ENCODE assay signal across 18 cellular contexts in the genomic region with DNA sequence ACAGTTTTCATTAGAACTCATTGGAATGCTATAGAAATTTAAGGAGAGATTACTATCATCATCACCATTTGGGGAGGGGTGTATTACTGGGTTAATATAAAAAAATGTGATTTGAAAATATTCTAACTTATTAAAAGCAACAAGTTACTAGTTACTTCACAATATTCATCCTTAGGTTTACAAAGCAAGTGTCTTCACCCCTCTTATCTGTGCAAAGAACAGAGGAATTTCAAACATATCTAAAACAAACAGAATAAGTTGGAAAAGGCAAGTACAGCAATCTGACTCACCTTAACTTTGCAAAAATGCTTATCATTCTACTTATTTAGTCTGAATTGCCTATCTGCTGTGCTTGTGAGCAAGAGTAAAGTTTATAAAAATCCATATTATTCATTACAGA. TPM values are rescaled to one million over a fixed set of nuclear protein-coding genes. Genes with fewer than 3 reads are reported as not detected.
DNase-seq lines count a peak whose midpoint lies in the region; ATAC-seq, FAIRE-seq and TF ChIP-seq lines count a peak whose summit lies in the region.
"Had no signal": no experiment of that assay in that cellular context is flagged by ENCODE, and none has a peak within 500 bp of the region (broad histone marks: within the 10 kb centered on the region; RNA-seq: fewer than 3 reads in every experiment).

No MANE protein-coding gene starts in this region.

- H3K27ac ChIP-seq in astrocyte (ENCODE audit: low read depth, low read length) (no peak overlapping the region), HepG2 (ENCODE audit: extremely low read length, insufficient read depth, low read length) (no peak overlapping the region), adrenal gland (no peak overlapping the region)

- CTCF ChIA-PET in HepG2 (lab: Yijun Ruan, JAX; ENCODE audit: low intra/inter-chr PET ratio, low total read pairs): no interaction called here

- TF ChIP-seq POLR2A in HepG2 (IDR thresholded peaks at IDR 0.05; ENCODE audit: insufficient read depth in 1 of 2, low read depth in 2 of 2, low read length in 2 of 2) (no peak), adrenal gland (IDR thresholded peaks at IDR 0.05) (no peak)

- BruUV-seq in HepG2 (replicated peaks; lab: Mats Ljungman, UMichigan): no TSS peak

- TF ChIP-seq RAD21 in HepG2 (CRISPR knock-in tag; IDR thresholded peaks at IDR 0.05): no peak

- H3K9me3 Mint-ChIP-seq in astrocyte (ENCODE audit: unreplicated experiment) (peaks cover 4% of the 10 kb centered on the region), progenitor cell of endocrine pancreas (ENCODE audit: low read depth) (no peaks in the 10 kb centered on the region)
- peaks cover 0 to 2% of the 10 kb centered on the region in 2 donors for H3K9me3 Mint-ChIP-seq in activated T-cell treated with anti-CD3 and anti-CD28 coated beads, Interleukin-2, amount 50 U/mL, for 72 hours
- H3K9me3 Mint-ChIP-seq: CD4-positive, alpha-beta T cell; GM23338 had no signal

- H3K79me2 ChIP-seq in astrocyte (ENCODE audit: insufficient read depth, low read length): peaks cover 72% of the 10 kb centered on the region
- no peaks in the 10 kb centered on the region for H3K79me2 ChIP-seq in HepG2 (ENCODE audit: insufficient read depth, low read length)

- H4K20me1 ChIP-seq in astrocyte (ENCODE audit: insufficient read depth, low read length) (no peaks in the 10 kb centered on the region), HepG2 (ENCODE audit: insufficient read depth, low read length) (no peaks in the 10 kb centered on the region)

- FAIRE-seq in astrocyte (lab: Jason Lieb, UNC): no peak
- no peak for FAIRE-seq in HepG2 (lab: Jason Lieb, UNC)
- FAIRE-seq: D721Med, G401.6, GM12892 had no signal

- H3K36me3 Mint-ChIP-seq in astrocyte (ENCODE audit: low read depth, unreplicated experiment): peaks cover 26% of the 10 kb centered on the region
- H3K36me3 Mint-ChIP-seq in progenitor cell of endocrine pancreas (ENCODE audit: insufficient read depth): peaks cover 15% of the 10 kb centered on the region
- no peaks in the 10 kb centered on the region for H3K36me3 Mint-ChIP-seq in activated T-cell treated with anti-CD3 and anti-CD28 coated beads, Interleukin-2, amount 50 U/mL, for 72 hours (ENCODE audit: insufficient read depth in 2 of 2)

- in situ Hi-C loops in HepG2 (cut with HindIII; ENCODE audit: extremely low pct_ligation_motif_present, low pct_unique_long_range_greater_than_20kb): no loop called here

- no peak overlapping the region for H2AFZ ChIP-seq in astrocyte (ENCODE audit: low read depth, low read length)
- no peak overlapping the region for H2AFZ ChIP-seq in HepG2 (ENCODE audit: low read length)
- H2AFZ ChIP-seq: GM23338 had no signal

- H3K36me3 ChIP-seq in astrocyte (ENCODE audit: insufficient read depth, low read length) (peaks cover 18% of the 10 kb centered on the region), HepG2 (replicated peaks in 1 of 2; ENCODE audit: control insufficient read depth in 1 of 2, insufficient read depth in 2 of 2, low read length in 2 of 2) (peaks cover 3 to 9% of the 10 kb centered on the region in 2 experiments; a peak in 4 of 5 replicates), adrenal gland (replicated peaks in 1 of 2) (no peaks in the 10 kb centered on the region)

- peak overlapping the region; percentile 20 for H3K4me2 ChIP-seq in astrocyte (ENCODE audit: low read length)
- no peak overlapping the region for H3K4me2 ChIP-seq in HepG2 (ENCODE audit: low read depth, low read length)
- H3K4me2 ChIP-seq: GM23338 had no signal

- TF ChIP-seq CTCF in astrocyte (IDR thresholded peaks at IDR 0.05; ENCODE audit: insufficient read depth, low read depth, low read length) (no peak), HepG2 (CRISPR knock-in tag; IDR thresholded peaks at IDR 0.05) (no peak), progenitor cell of endocrine pancreas (IDR thresholded peaks at IDR 0.05; ENCODE audit: unreplicated experiment) (no peak), foreskin fibroblast (IDR thresholded peaks at IDR 0.05; ENCODE audit: low read depth, low read length) (no peak), adrenal gland (IDR thresholded peaks at IDR 0.05) (no peak)

- H3K4me3 ChIP-seq in astrocyte (ENCODE audit: insufficient read depth, low read depth, low read length) (no peak overlapping the region), HepG2 (replicated peaks in 1 of 3; ENCODE audit: insufficient read depth in 1 of 3, low read depth in 2 of 3, low read length in 3 of 3) (no peak overlapping the region), foreskin fibroblast (ENCODE audit: low read depth in 1 of 2, low read length in 2 of 2) (no peak overlapping the region), adrenal gland (no peak overlapping the region)
- H3K4me3 ChIP-seq: GM23338 had no signal

- H3K27me3 Mint-ChIP-seq in astrocyte (ENCODE audit: low read depth, unreplicated experiment) (no peaks in the 10 kb centered on the region), progenitor cell of endocrine pancreas (no peaks in the 10 kb centered on the region)
- H3K27me3 Mint-ChIP-seq in activated T-cell treated with anti-CD3 and anti-CD28 coated beads, Interleukin-2, amount 50 U/mL, for 72 hours (ENCODE audit: low read depth): peaks cover 6% of the 10 kb centered on the region

- TF ChIP-seq EP300 in HepG2 (IDR thresholded peaks at IDR 0.05; ENCODE audit: low read depth in 2 of 2, low read length in 2 of 2): peak in 1 of 2 experiments; percentile 67; a peak in 2 of 4 replicates
- no peak for TF ChIP-seq EP300 in HepG2 (CRISPR knock-in tag; IDR thresholded peaks at IDR 0.05; ENCODE audit: borderline replicate concordance)

- H3K9ac ChIP-seq in astrocyte (ENCODE audit: low read length) (no peak overlapping the region), HepG2 (ENCODE audit: insufficient read depth, low read depth, low read length) (no peak overlapping the region)

- H3K4me3 Mint-ChIP-seq in astrocyte (ENCODE audit: unreplicated experiment) (no peak overlapping the region), progenitor cell of endocrine pancreas (ENCODE audit: low read depth) (no peak overlapping the region)
- H3K4me3 Mint-ChIP-seq in activated T-cell treated with anti-CD3 and anti-CD28 coated beads, Interleukin-2, amount 50 U/mL, for 72 hours: no peak overlapping the region
- H3K4me3 Mint-ChIP-seq: B cell; CD4-positive, alpha-beta T cell; GM23338; H9 had no signal

- H3K27ac Mint-ChIP-seq in astrocyte (ENCODE audit: unreplicated experiment) (no peak overlapping the region), progenitor cell of endocrine pancreas (peak overlapping the region; percentile 73)
- no peak overlapping the region for H3K27ac Mint-ChIP-seq in activated T-cell treated with anti-CD3 and anti-CD28 coated beads, Interleukin-2, amount 50 U/mL, for 72 hours
- H3K27ac Mint-ChIP-seq: B cell; CD4-positive, alpha-beta T cell; GM23338; H9 had no signal

- H3K9me3 ChIP-seq in astrocyte (ENCODE audit: insufficient read depth, low read depth, low read length) (no peaks in the 10 kb centered on the region), HepG2 (ENCODE audit: low read length) (no peaks in the 10 kb centered on the region), adrenal gland (replicated peaks in 1 of 3) (no peaks in the 10 kb centered on the region)

- H3K27me3 ChIP-seq in astrocyte (ENCODE audit: insufficient read depth, low read length) (no peaks in the 10 kb centered on the region), HepG2 (ENCODE audit: control insufficient read depth in 1 of 2, insufficient read depth in 2 of 2, low read length in 2 of 2) (no peaks in the 10 kb centered on the region), adrenal gland (no peaks in the 10 kb centered on the region)

- H3K4me1 ChIP-seq in astrocyte (ENCODE audit: insufficient read depth, low read length): peaks cover 36% of the 10 kb centered on the region
- peaks cover 66% of the 10 kb centered on the region for H3K4me1 ChIP-seq in HepG2 (ENCODE audit: insufficient read depth, low read length)
- no peaks in the 10 kb centered on the region for H3K4me1 ChIP-seq in adrenal gland (replicated peaks in 1 of 2)

- peak; percentile 82 for ATAC-seq in HepG2
- ATAC-seq in activated T-cell treated with anti-CD3 and anti-CD28 coated beads, Interleukin-2, amount 50 U/mL, for 72 hours (replicated peaks in 1 of 2): no peak
- ATAC-seq: GM23338 had no signal

- intact Hi-C loops in HepG2 (cut with micrococcal nuclease; ENCODE audit: unreplicated experiment) (loop anchor here (2.0 kb wide), 2 partner anchors 29 to 35 kb away; no protein-coding TSS in a partner anchor), adrenal gland (cut with DNase I) (no loop called here)

- POLR2A ChIA-PET in HepG2 (lab: Yijun Ruan, JAX): interaction anchor here (3.6 kb wide), 1 partner anchor 32 kb away, joined by 15 read pairs; the partner anchor contains the start of gene DCBLD1

- peak; percentile 17 for DNase-seq in HuH-7 (ENCODE audit: low spot score)
- DNase-seq in astrocyte (ENCODE audit: low read depth): peak; percentile 56
- DNase-seq in HepG2 (ENCODE audit: low spot score): peak; percentile 82
- DNase-seq in progenitor cell of endocrine pancreas (ENCODE audit: low spot score, unreplicated experiment): no peak
- DNase-seq in foreskin fibroblast: no peak
- no peak for DNase-seq in adrenal gland
- no peak for DNase-seq in activated T-cell treated with anti-CD3 and anti-CD28 coated beads, Interleukin-2, amount 50 U/mL, for 72 hours
- DNase-seq: C1 segment of cervical spinal cord; CD4-positive, alpha-beta T cell; DMS153; DMS79 treated with DMSO at 0.1 percent for 48 hours; EL; H9 had no signal

- H3K4me1 Mint-ChIP-seq in astrocyte (ENCODE audit: low read depth, unreplicated experiment) (peaks cover 25% of the 10 kb centered on the region), progenitor cell of endocrine pancreas (ENCODE audit: low read depth) (peaks cover 17% of the 10 kb centered on the region)
- no peaks in the 10 kb centered on the region for H3K4me1 Mint-ChIP-seq in activated T-cell treated with anti-CD3 and anti-CD28 coated beads, Interleukin-2, amount 50 U/mL, for 72 hours (ENCODE audit: low read depth)
- H3K4me1 Mint-ChIP-seq: B cell had no signal

RNA-seq across cellular contexts. Expression of gene DCBLD1, which starts 32.9 kb away (rescaled TPM):
- 36.8 and 44.9 TPM in 2 replicates for total RNA-seq in astrocyte
- total RNA-seq in HepG2 (2016; rRNA removed; fragmentation: Illumina TruSeq; extraction: Trizol): 26.0 and 41.5 TPM in 2 replicates
- 23.2 and 25.3 TPM in 2 replicates for total RNA-seq in HepG2 (2016; cell fraction: cytosol; rRNA removed; fragmentation: Illumina TruSeq; extraction: Trizol; ENCODE audit: low read depth)
- 20.4 and 37.6 TPM in 2 replicates for total RNA-seq in HepG2 (2016; cell fraction: insoluble cytoplasmic fraction; rRNA removed; fragmentation: Illumina TruSeq; extraction: Trizol)
- 25.3 and 27.7 TPM in 2 replicates for total RNA-seq in HepG2 (2016; cell fraction: membrane; rRNA removed; fragmentation: Illumina TruSeq; extraction: Trizol)
- 42.3 and 54.4 TPM in 2 replicates for total RNA-seq in HepG2 (2016; cell fraction: nucleus; rRNA removed; fragmentation: Illumina TruSeq; extraction: Trizol)
- polyA plus RNA-seq in HepG2 (2011; rRNA removed): 17.5 and 23.2 TPM in 2 replicates
- polyA plus RNA-seq in HepG2 (2011; cell fraction: cytosol; rRNA removed): 15.5 and 17.2 TPM in 2 replicates
- 27.8 and 35.0 TPM in 2 replicates for polyA plus RNA-seq in HepG2 (2011; cell fraction: nucleus; rRNA removed)
- polyA plus RNA-seq in HepG2 (2012): 16.7 and 19.0 TPM in 2 replicates
- 6.6 TPM in 2 replicates for polyA plus RNA-seq in HepG2 (2016; cell fraction: cytosol; fragmentation: Illumina TruSeq; extraction: Trizol; ENCODE audit: low read depth)
- polyA plus RNA-seq in HepG2 (2016; cell fraction: insoluble cytoplasmic fraction; fragmentation: Illumina TruSeq; extraction: Trizol; ENCODE audit: low read depth): 17.6 TPM in 2 replicates
- polyA plus RNA-seq in HepG2 (2016; cell fraction: membrane; fragmentation: Illumina TruSeq; extraction: Trizol; ENCODE audit: low read depth): 12.8 and 13.8 TPM in 2 replicates
- polyA plus RNA-seq in HepG2 (2016; cell fraction: nucleus; fragmentation: Illumina TruSeq; extraction: Trizol; ENCODE audit: insufficient read depth, low read depth): 82.1 and 89.2 TPM in 2 replicates
- polyA minus RNA-seq in HepG2 (2011; rRNA and poly(A)+ RNA removed; ENCODE audit: low replicate concordance): 3.6 and 20.0 TPM in 2 replicates
- 18.9 and 22.3 TPM in 2 replicates for polyA minus RNA-seq in HepG2 (2011; cell fraction: cytosol; rRNA and poly(A)+ RNA removed)
- polyA minus RNA-seq in HepG2 (2011; cell fraction: nucleus; rRNA and poly(A)+ RNA removed): 44.4 and 61.2 TPM in 2 replicates
- 36.1 and 37.4 TPM in 2 replicates for total RNA-seq in progenitor cell of endocrine pancreas
- total RNA-seq in adrenal gland: 10 to 100 TPM in 2 of 8 donors, 1 to 10 TPM in 6; 4.7 to 17.1 (median 6.8) TPM
- polyA plus RNA-seq in adrenal gland: 1 to 10 TPM; 4.2 to 6.9 (median 5.5) TPM
- total RNA-seq in activated T-cell treated with anti-CD3 and anti-CD28 coated beads, Interleukin-2, amount 50 U/mL, for 72 hours: 1 to 10 TPM; 2.9 to 3.4 TPM

Comparison
In these comparisons a context has a peak if more than half of its experiments do, and no peak if none do; other contexts are left out.
1. DNase-seq: peak in HuH-7 (single experiment), astrocyte (single experiment) and HepG2 (single experiment); none in progenitor cell of endocrine pancreas (single experiment), foreskin fibroblast (0 of 2), adrenal gland (0 of 7) and activated T-cell treated with anti-CD3 and anti-CD28 coated beads, Interleukin-2, amount 50 U/mL, for 72 hours (0 of 2).